ENCODE assay signal across 30 cellular contexts in the genomic region with DNA sequence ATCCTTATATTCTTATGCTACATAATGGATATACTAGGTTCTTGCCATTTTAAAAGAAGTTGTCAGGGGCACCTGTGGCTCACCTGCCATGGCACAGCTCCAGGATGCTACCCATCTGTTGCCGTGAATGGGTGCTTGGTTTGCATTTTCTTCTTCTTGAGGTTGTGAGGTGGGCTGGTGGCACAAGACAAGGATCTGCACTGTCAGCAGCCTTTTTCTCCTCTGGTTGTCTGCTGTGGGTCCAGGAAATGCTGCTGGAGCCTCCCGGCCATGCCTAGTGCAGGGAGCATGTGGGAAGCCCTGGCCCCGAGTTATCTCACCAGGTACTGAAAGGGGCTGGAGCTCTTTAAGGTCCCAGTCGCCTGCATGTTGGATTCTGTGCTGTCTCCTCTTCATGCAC. TPM values are rescaled to one million over a fixed set of nuclear protein-coding genes. Genes with fewer than 3 reads are reported as not detected.
A peak's percentile ranks its signal among the peaks of the same experiment; 100 is the strongest.
DNase-seq lines count a peak whose midpoint lies in the region; ATAC-seq and TF ChIP-seq lines count a peak whose summit lies in the region.
"Had no signal": no experiment of that assay in that cellular context is flagged by ENCODE, and none has a peak within 500 bp of the region (broad histone marks: within the 10 kb centered on the region; RNA-seq: fewer than 3 reads in every experiment).

No MANE protein-coding gene starts in this region.

- CTCF ChIA-PET in SK-N-SH (lab: Yijun Ruan, JAX): interaction anchor here (0.8 kb wide), 1 partner anchor 10 kb away, joined by 3 read pairs; no protein-coding TSS in a partner anchor

- no peaks in the 10 kb centered on the region for H3K9me3 ChIP-seq in right cardiac atrium (ENCODE audit: control insufficient read depth, low read length)
- peaks cover 4% of the 10 kb centered on the region for H3K9me3 ChIP-seq in hepatocyte (ENCODE audit: low read depth)
- peaks cover 0 to 9% (median 6%) of the 10 kb centered on the region in 3 donors for H3K9me3 ChIP-seq in skeletal muscle tissue (ENCODE audit: control insufficient read depth in 3 of 3, low read length in 3 of 3)
- H3K9me3 ChIP-seq in SK-N-SH: no peaks in the 10 kb centered on the region

- TF ChIP-seq RAD21 in SK-N-SH (IDR thresholded peaks at IDR 0.05; ENCODE audit: low read length): no peak

- H2AFZ ChIP-seq in hepatocyte: no peak overlapping the region
- H2AFZ ChIP-seq in SK-N-SH (ENCODE audit: low read depth): no peak overlapping the region

- intact Hi-C loops in right cardiac atrium (cut with DNase I) (loop anchor here in 1 of 4 donors (10.0 kb wide), 1 partner anchor 70 kb away; no protein-coding TSS in a partner anchor), Right ventricle myocardium superior (cut with DNase I) (no loop called here)

- POLR2A ChIA-PET in SK-N-SH (lab: Yijun Ruan, JAX): no interaction called here

- DNase-seq in right cardiac atrium: no peak
- no peak for DNase-seq in Right ventricle myocardium superior
- DNase-seq in hepatocyte (ENCODE audit: low spot score): no peak
- DNase-seq in SK-N-SH: no peak
- no peak for DNase-seq in NCI-H748 (lab: John Stamatoyannopoulos, UW; ENCODE audit: unreplicated experiment)
- DNase-seq: activated CD4-positive, alpha-beta T cell treated with anti-CD3 and anti-CD28 coated beads for 4 hours; activated effector memory CD4-positive, alpha-beta T cell treated with anti-CD3 and anti-CD28 coated beads, Interleukin-2, amount 50 U/mL, for 16 hours; activated naive CD8-positive, alpha-beta T cell treated with anti-CD3 and anti-CD28 coated beads, Interleukin-2, amount 10 ng/mL, durations not matched to agents 7 days and 5 days; activated T-cell treated with anti-CD3 and anti-CD28 coated beads, Interleukin-2, amount 50 U/mL, for 1 hour; AML-193; CD4-positive, alpha-beta memory T cell; central memory CD4-positive, alpha-beta T cell; GOT3; immature natural killer cell; KBM-7; left cardiac atrium; mesendoderm; NCI-H1092; NCI-H187; NCI-H446 treated with DMSO at 0.1 percent for 48 hours; NCI-H82; SIG-M5; stimulated activated CD4-positive, alpha-beta T cell treated with anti-CD3 and anti-CD28 coated beads, Interleukin-4, amount 100 ng/mL, for 4 hours; T-helper 9 cell had no signal

- H3F3A ChIP-seq in SK-N-SH (replicated peaks; ENCODE audit: insufficient read depth): no peaks in the 10 kb centered on the region

- H3K27ac ChIP-seq in right cardiac atrium (ENCODE audit: low read length) (no peak overlapping the region), hepatocyte (no peak overlapping the region), skeletal muscle tissue (ENCODE audit: low read depth, low read length) (no peak overlapping the region), SK-N-SH (ENCODE audit: low read depth in 2 of 2, low read length in 1 of 2) (no peak overlapping the region)
- H3K27ac ChIP-seq: A549 had no signal

- H3K4me2 ChIP-seq in hepatocyte (peak overlapping the region; percentile 92), SK-N-SH (no peak overlapping the region)
- H3K4me2 ChIP-seq: A549 had no signal

- peaks cover 73% of the 10 kb centered on the region for H3K79me2 ChIP-seq in hepatocyte
- H3K79me2 ChIP-seq in SK-N-SH (ENCODE audit: insufficient read depth): peaks cover 6% of the 10 kb centered on the region; the same call in 1 of the 2 replicates

- peak overlapping the region; percentile 10 for H3K4me3 ChIP-seq in right cardiac atrium (ENCODE audit: low read length)
- H3K4me3 ChIP-seq in hepatocyte: no peak overlapping the region
- H3K4me3 ChIP-seq in skeletal muscle tissue (ENCODE audit: low read length in 3 of 3): peak overlapping the region in 2 of 3 donors; percentile 1 to 6
- no peak overlapping the region for H3K4me3 ChIP-seq in SK-N-SH (ENCODE audit: low read depth in 2 of 2, low read length in 1 of 2)
- H3K4me3 ChIP-seq: A549 had no signal

- H3K4me1 ChIP-seq in right cardiac atrium (ENCODE audit: control insufficient read depth, insufficient read depth, low read length): peaks cover 17% of the 10 kb centered on the region
- peaks cover 17% of the 10 kb centered on the region for H3K4me1 ChIP-seq in hepatocyte (ENCODE audit: insufficient read depth)
- H3K4me1 ChIP-seq in skeletal muscle tissue (ENCODE audit: control insufficient read depth in 3 of 3, insufficient read depth in 3 of 3, low read length in 3 of 3): peaks cover 27 to 45% (median 36%) of the 10 kb centered on the region in 3 donors
- peaks cover 0 to 15% of the 10 kb centered on the region in 2 experiments; a peak in 2 of 4 replicates for H3K4me1 ChIP-seq in SK-N-SH (ENCODE audit: control insufficient read depth in 1 of 2, insufficient read depth in 2 of 2, low read depth in 1 of 2, low read length in 1 of 2)

- ATAC-seq in right cardiac atrium: no peak
- ATAC-seq in Right ventricle myocardium superior (ENCODE audit: poor library complexity): no peak
- ATAC-seq in HG03039 (IDR thresholded peaks at IDR 0.05; ENCODE audit: unreplicated experiment): no peak
- no peak for ATAC-seq in GM18867 (IDR thresholded peaks at IDR 0.05; ENCODE audit: unreplicated experiment)
- ATAC-seq: A549, left cardiac atrium, sciatic nerve had no signal

- TF ChIP-seq EP300 in SK-N-SH (IDR thresholded peaks at IDR 0.05; ENCODE audit: borderline replicate concordance in 1 of 2, low read depth in 1 of 2, low read length in 1 of 2): no peak

- TF ChIP-seq CTCF in hepatocyte (IDR thresholded peaks at IDR 0.05; ENCODE audit: poor library complexity) (no peak), SK-N-SH (IDR thresholded peaks at IDR 0.05) (no peak)

- no peaks in the 10 kb centered on the region for H3K36me3 ChIP-seq in hepatocyte (replicated peaks; ENCODE audit: insufficient read depth, low read depth)
- H3K36me3 ChIP-seq in skeletal muscle tissue (ENCODE audit: control insufficient read depth in 3 of 3, insufficient read depth in 3 of 3, low read length in 3 of 3): peaks cover 0 to 12% (median 0%) of the 10 kb centered on the region in 3 donors
- peaks cover 0 to 10% of the 10 kb centered on the region in 2 experiments for H3K36me3 ChIP-seq in SK-N-SH (replicated peaks in 1 of 2; ENCODE audit: control insufficient read depth in 1 of 2, insufficient read depth in 2 of 2, low read length in 1 of 2)

- H4K20me1 ChIP-seq in hepatocyte (ENCODE audit: insufficient read depth, poor library complexity, severe bottlenecking) (no peaks in the 10 kb centered on the region), SK-N-SH (ENCODE audit: insufficient read depth) (no peaks in the 10 kb centered on the region)

- H3K9ac ChIP-seq in skeletal muscle tissue (ENCODE audit: low read depth in 1 of 3, low read length in 3 of 3) (no peak overlapping the region), SK-N-SH (no peak overlapping the region)

- WGBS in right cardiac atrium: 90% methylated on average over 4 of the region's 4 CpGs
- WGBS in hepatocyte (ENCODE audit: low lambda C conversion rate, missing lambda C conversion rate): 96% methylated on average over 4 of the region's 4 CpGs
- WGBS in SK-N-SH (ENCODE audit: low lambda C conversion rate): 55% methylated on average over 4 of the region's 4 CpGs

- H3K9me2 ChIP-seq in hepatocyte (replicated peaks; ENCODE audit: insufficient read depth) (no peaks in the 10 kb centered on the region), SK-N-SH (no peaks in the 10 kb centered on the region)

- H3K27me3 ChIP-seq in right cardiac atrium (ENCODE audit: control insufficient read depth, insufficient read depth): no peaks in the 10 kb centered on the region
- no peaks in the 10 kb centered on the region for H3K27me3 ChIP-seq in hepatocyte
- H3K27me3 ChIP-seq in skeletal muscle tissue (ENCODE audit: control insufficient read depth in 3 of 3, insufficient read depth in 3 of 3, low read length in 3 of 3): no peaks in the 10 kb centered on the region
- no peaks in the 10 kb centered on the region for H3K27me3 ChIP-seq in SK-N-SH (ENCODE audit: insufficient read depth)

TF ChIP-seq in SK-N-SH, 30 proteins besides CTCF, POLR2A, EP300 and RAD21 (continues in another document):
- TF ChIP-seq RCOR1 (IDR thresholded peaks at IDR 0.05; ENCODE audit: low read length) (no peak), CHD2 (IDR thresholded peaks at IDR 0.05; ENCODE audit: low read length, partially characterized antibody) (no peak), FOSL2 (IDR thresholded peaks at IDR 0.05; ENCODE audit: borderline replicate concordance, low read depth) (no peak), GABPA (IDR thresholded peaks at IDR 0.05; ENCODE audit: low read depth) (no peak), ELF1 (IDR thresholded peaks at IDR 0.05) (no peak)
- TF ChIP-seq, protein P1, sequence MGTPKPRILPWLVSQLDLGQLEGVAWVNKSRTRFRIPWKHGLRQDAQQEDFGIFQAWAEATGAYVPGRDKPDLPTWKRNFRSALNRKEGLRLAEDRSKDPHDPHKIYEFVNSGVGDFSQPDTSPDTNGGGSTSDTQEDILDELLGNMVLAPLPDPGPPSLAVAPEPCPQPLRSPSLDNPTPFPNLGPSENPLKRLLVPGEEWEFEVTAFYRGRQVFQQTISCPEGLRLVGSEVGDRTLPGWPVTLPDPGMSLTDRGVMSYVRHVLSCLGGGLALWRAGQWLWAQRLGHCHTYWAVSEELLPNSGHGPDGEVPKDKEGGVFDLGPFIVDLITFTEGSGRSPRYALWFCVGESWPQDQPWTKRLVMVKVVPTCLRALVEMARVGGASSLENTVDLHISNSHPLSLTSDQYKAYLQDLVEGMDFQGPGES (IDR thresholded peaks at IDR 0.05; ENCODE audit: low read depth, low read length): no peak
- TF ChIP-seq, protein P2, sequence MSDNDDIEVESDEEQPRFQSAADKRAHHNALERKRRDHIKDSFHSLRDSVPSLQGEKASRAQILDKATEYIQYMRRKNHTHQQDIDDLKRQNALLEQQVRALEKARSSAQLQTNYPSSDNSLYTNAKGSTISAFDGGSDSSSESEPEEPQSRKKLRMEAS (IDR thresholded peaks at IDR 0.05; ENCODE audit: low read depth): no peak

RNA-seq across cellular contexts. Expression of a gene that starts 2.6 kb away (rescaled TPM):
- total RNA-seq in right cardiac atrium (100 to 1,000 TPM in 1 of 4 donors, 10 to 100 TPM in 3; 43.2 to 111 (median 60.7) TPM), Right ventricle myocardium superior (21.1 TPM), hepatocyte (66.8 and 72.8 TPM in 2 replicates), skeletal muscle tissue (6.3 TPM)
- polyA plus RNA-seq in right cardiac atrium (32.2 TPM), hepatocyte (46.4 and 49.6 TPM in 2 replicates), SK-N-SH (2012; rRNA removed) (13.3 and 20.5 TPM in 2 replicates)
- polyA plus RNA-seq in SK-N-SH (2012; cell fraction: cytosol; rRNA removed): 19.9 and 20.1 TPM in 2 replicates
- 9.1 and 20.8 TPM in 2 replicates for polyA plus RNA-seq in SK-N-SH (2012; cell fraction: nucleus; rRNA removed)

RNA-seq across cellular contexts. Expression of a gene that starts 41.7 kb away (rescaled TPM):
- under 1 TPM; 0.14 to 0.46 (median 0.36) TPM for total RNA-seq in right cardiac atrium
- polyA plus RNA-seq in right cardiac atrium: 0.07 TPM
- total RNA-seq in Right ventricle myocardium superior: not detected
- not detected in 2 replicates for total RNA-seq in hepatocyte
- 1.3 TPM in 1 of 2 replicates, not detected in the other for polyA plus RNA-seq in hepatocyte
- not detected for total RNA-seq in skeletal muscle tissue
- polyA plus RNA-seq in SK-N-SH (2012; rRNA removed): 0.05 TPM in 1 of 2 replicates, not detected in the other
- polyA plus RNA-seq in SK-N-SH (2012; cell fraction: cytosol; rRNA removed): 0.03 TPM in 1 of 2 replicates, not detected in the other
- polyA plus RNA-seq in SK-N-SH (2012; cell fraction: nucleus; rRNA removed): 0.07 and 0.19 TPM in 2 replicates
- total RNA-seq: activated naive CD8-positive, alpha-beta T cell treated with anti-CD3 and anti-CD28 coated beads, Interleukin-2, amount 10 ng/mL, durations not matched to agents 7 days and 5 days; M059J; sciatic nerve had no signal
- polyA plus RNA-seq: CD4-positive, alpha-beta memory T cell; immature natural killer cell had no signal

Comparison
In these comparisons a context has a peak if more than half of its experiments do, and no peak if none do; other contexts are left out.
1. H3K4me3 ChIP-seq: peak in right cardiac atrium (single experiment) and skeletal muscle tissue (2 of 3); none in hepatocyte (single experiment) and SK-N-SH (0 of 2).